1 cellular context compared by ENCODE assay signal in genomic region chr20:35713120-35713519, GRCh38.
A peak's percentile ranks its signal among the peaks of the same experiment; 100 is the strongest.
TF ChIP-seq lines count a peak whose summit lies in the region.

No MANE protein-coding gene starts in this region.

TF ChIP-seq in K562, 482 proteins besides CTCF, POLR2A, EP300 and RAD21:
- TF ChIP-seq SUPT5H (IDR thresholded peaks at IDR 0.05) = peak; percentile 44; the same call in 1 of the 2 replicates
- peak; percentile 47 for TF ChIP-seq CEBPB (tag; IDR thresholded peaks at IDR 0.05)
